ENCODE assay signal across 26 cellular contexts in genomic region chr10:829241-829640, GRCh38.
A peak's percentile ranks its signal among the peaks of the same experiment; 100 is the strongest.
DNase-seq lines count a peak whose midpoint lies in the region; ATAC-seq, FAIRE-seq and TF ChIP-seq lines count a peak whose summit lies in the region.
"Had no signal": no experiment of that assay in that cellular context is flagged by ENCODE, and none has a peak within 500 bp of the region (broad histone marks: within the 10 kb centered on the region; RNA-seq: fewer than 3 reads in every experiment).

No MANE protein-coding gene starts in this region.

- H3K23me2 ChIP-seq in H1 (ENCODE audit: low read depth, low read length) = no peaks in the 10 kb centered on the region

- WGBS in H1 (ENCODE audit: extremely low coverage in 1 of 2, insufficient coverage in 1 of 2, insufficient read length in 1 of 2, insufficient replicate concordance in 2 of 2, low coverage in 1 of 2, low lambda C conversion rate in 2 of 2, missing lambda C conversion rate in 1 of 2), 2 experiments = 93% methylated on average over 10 of the region's 10 CpGs; no CpG with 5 or more reads in 1 of the 2 experiments
- 94 to 96% (median 96%) methylated on average over 10 of the region's 10 CpGs for WGBS in ovary, 3 donors

- H3K4me3 ChIP-seq in H1 (ENCODE audit: extremely low read depth in 1 of 4, insufficient read depth in 2 of 4, low read depth in 3 of 4, low read length in 4 of 4) = no peak overlapping the region
- no peak overlapping the region for H3K4me3 ChIP-seq in ovary
- H3K4me3 ChIP-seq: A549; BLaER1 treated with 17β-estradiol and CSF1 and Interleukin-3, amounts not matched to agents 10 nM and 100 nM; GM23248 had no signal

- POLR2A ChIA-PET in H1 (lab: Charles Lee; ENCODE audit: partially characterized antibody) = interaction anchor here (1.7 kb wide), 1 partner anchor 11 kb away, joined by 3 read pairs; no protein-coding TSS in a partner anchor

- H3K79me2 ChIP-seq in H1 (ENCODE audit: control insufficient read depth in 1 of 2, insufficient read depth in 2 of 2, low read length in 2 of 2) = peaks cover 0 to 6% of the 10 kb centered on the region in 2 experiments; a peak in 2 of 4 replicates

- no peaks in the 10 kb centered on the region for H3K27me3 ChIP-seq in H1 (replicated peaks in 1 of 4; ENCODE audit: control insufficient read depth in 3 of 4, extremely low read depth in 1 of 4, insufficient read depth in 3 of 4, low read length in 3 of 4)
- no peaks in the 10 kb centered on the region for H3K27me3 ChIP-seq in ovary
- H3K27me3 ChIP-seq: BE2C; BLaER1 treated with 17β-estradiol and CSF1 and Interleukin-3, amounts not matched to agents 10 nM and 100 nM had no signal

- no peak overlapping the region for H2BK12ac ChIP-seq in H1 (ENCODE audit: low read depth, low read length)

- CTCF ChIA-PET in H1 (lab: Charles Lee; ENCODE audit: partially characterized antibody) = interaction anchor here (3.8 kb wide), 1 partner anchor 13 kb away, joined by 22 read pairs; no protein-coding TSS in a partner anchor

- FAIRE-seq in H1 (lab: Jason Lieb, UNC) = no peak
- FAIRE-seq: A549, D721Med, GM12891, GM18507 had no signal

- H3K9me3 ChIP-seq in H1 (ENCODE audit: insufficient read depth in 2 of 2, low read depth in 1 of 2, low read length in 1 of 2) (no peaks in the 10 kb centered on the region), ovary (no peaks in the 10 kb centered on the region)
- H3K9me3 ChIP-seq: A549, BE2C had no signal

- no peak for TF ChIP-seq RAD21 in H1 (IDR thresholded peaks at IDR 0.05 in 1 of 2, conservative IDR thresholded peaks at IDR 0.05 in 1 of 2; ENCODE audit: low read depth in 2 of 2, low read length in 2 of 2)

- H3K36me3 ChIP-seq in H1 (ENCODE audit: control insufficient read depth in 2 of 4, insufficient read depth in 4 of 4, low read length in 3 of 4) (peaks cover 9 to 44% (median 32%) of the 10 kb centered on the region in 4 experiments; a peak in 7 of 8 replicates), ovary (no peaks in the 10 kb centered on the region)

- H3K23ac ChIP-seq in H1 (ENCODE audit: insufficient read length) = no peak overlapping the region

- no peak overlapping the region for H3K9ac ChIP-seq in H1 (replicated peaks in 1 of 4; ENCODE audit: extremely low read depth in 1 of 4, low read depth in 3 of 4, low read length in 3 of 4)
- H3K9ac ChIP-seq: BLaER1 treated with 17β-estradiol and CSF1 and Interleukin-3, amounts not matched to agents 10 nM and 100 nM; GM23248 had no signal

- peaks cover 3 to 8% of the 10 kb centered on the region in 2 experiments for H4K20me1 ChIP-seq in H1 (replicated peaks in 1 of 2; ENCODE audit: control insufficient read depth in 1 of 2, insufficient read depth in 2 of 2, low read length in 2 of 2)

- DNase-seq in activated naive CD4-positive, alpha-beta T cell treated with anti-CD3 and anti-CD28 coated beads, Interleukin-2, amount 50 U/mL, for 72 hours (ENCODE audit: low spot score in 2 of 2) = no peak
- no peak for DNase-seq in activated naive CD4-positive, alpha-beta T cell treated with anti-CD3 and anti-CD28 coated beads, Interleukin-2, amount 50 U/mL, for 16 hours
- DNase-seq in H1 (ENCODE audit: low read depth in 1 of 2, low spot score in 2 of 2) = no peak
- no peak for DNase-seq in memory B cell (ENCODE audit: low spot score in 2 of 2)
- no peak for DNase-seq in ovary
- DNase-seq: 8988T; ACHN; AML-193; BE2C; CD4-positive, alpha-beta T cell; CD8-positive, alpha-beta memory T cell; DMS 273 treated with DMSO at 0.1 percent for 48 hours; DMS53; DMS79 treated with DMSO at 0.1 percent for 48 hours; GF-D8; GM23248; H9 had no signal

- H3K4me1 Mint-ChIP-seq in memory B cell = peaks cover 6% of the 10 kb centered on the region
- H3K4me1 Mint-ChIP-seq: CD14-positive monocyte had no signal

- peaks cover 3% of the 10 kb centered on the region; the same call in 1 of the 2 replicates for H3K79me1 ChIP-seq in H1 (ENCODE audit: low read depth, low read length)

- H2BK15ac ChIP-seq in H1 (ENCODE audit: low read length) = no peak overlapping the region

- H3K27ac Mint-ChIP-seq in activated naive CD4-positive, alpha-beta T cell treated with anti-CD3 and anti-CD28 coated beads, Interleukin-2, amount 50 U/mL, for 72 hours = peak overlapping the region; percentile 1 to 74
- H3K27ac Mint-ChIP-seq in memory B cell = peak overlapping the region; percentile 18
- H3K27ac Mint-ChIP-seq: CD4-positive, alpha-beta T cell; H9 had no signal

- peaks cover 19 to 26% of the 10 kb centered on the region in 2 donors for H3K36me3 Mint-ChIP-seq in activated naive CD4-positive, alpha-beta T cell treated with anti-CD3 and anti-CD28 coated beads, Interleukin-2, amount 50 U/mL, for 72 hours
- peaks cover 49% of the 10 kb centered on the region for H3K36me3 Mint-ChIP-seq in memory B cell

- TF ChIP-seq POLR2A in H1 (IDR thresholded peaks at IDR 0.05; ENCODE audit: control extremely low read depth in 1 of 2, low read depth in 2 of 2, low read length in 2 of 2) (no peak), ovary (IDR thresholded peaks at IDR 0.05) (no peak)

- no peak overlapping the region for H2BK20ac ChIP-seq in H1 (ENCODE audit: low read length)

- intact Hi-C loops in ovary (cut with DNase I) = no loop called here

- H3K56ac ChIP-seq in H1 (replicated peaks; ENCODE audit: insufficient read length, low read depth, low read length) = no peak overlapping the region

- peak overlapping the region; percentile 62; the same call in 1 of the 2 replicates for H4K8ac ChIP-seq in H1 (ENCODE audit: extremely low read depth, insufficient read depth, low read length)

- H4K91ac ChIP-seq in H1 (replicated peaks; ENCODE audit: insufficient read length, low read length) = no peak overlapping the region

- H3K4me1 ChIP-seq in H1 (replicated peaks in 1 of 4; ENCODE audit: control insufficient read depth in 3 of 4, insufficient read depth in 4 of 4, low read length in 3 of 4) = no peaks in the 10 kb centered on the region
- no peaks in the 10 kb centered on the region for H3K4me1 ChIP-seq in ovary (ENCODE audit: insufficient read depth)
- H3K4me1 ChIP-seq: A549, BE2C had no signal

- H3K9me3 Mint-ChIP-seq in activated naive CD4-positive, alpha-beta T cell treated with anti-CD3 and anti-CD28 coated beads, Interleukin-2, amount 50 U/mL, for 72 hours = no peaks in the 10 kb centered on the region
- no peaks in the 10 kb centered on the region for H3K9me3 Mint-ChIP-seq in memory B cell
- H3K9me3 Mint-ChIP-seq: CD14-positive monocyte; CD4-positive, alpha-beta T cell; CD8-positive, alpha-beta memory T cell; H9 had no signal

- H3K4me2 ChIP-seq in H1 (ENCODE audit: insufficient read depth in 1 of 2, low read depth in 2 of 2, low read length in 2 of 2) = no peak overlapping the region
- H3K4me2 ChIP-seq: A549; BLaER1 treated with 17β-estradiol and CSF1 and Interleukin-3, amounts not matched to agents 10 nM and 100 nM had no signal

- H2BK5ac ChIP-seq in H1 (ENCODE audit: low read depth, low read length) = no peak overlapping the region

- no peaks in the 10 kb centered on the region for H3K27me3 Mint-ChIP-seq in memory B cell
- H3K27me3 Mint-ChIP-seq: CD4-positive, alpha-beta T cell; CD8-positive, alpha-beta memory T cell had no signal

- no peak overlapping the region for H4K5ac ChIP-seq in H1 (ENCODE audit: insufficient read length, low read depth, low read length)

- no peak overlapping the region for H3K4me3 Mint-ChIP-seq in memory B cell
- H3K4me3 Mint-ChIP-seq: CD14-positive monocyte; CD4-positive, alpha-beta T cell; CD8-positive, alpha-beta memory T cell; H9 had no signal

- no peak for ATAC-seq in activated naive CD4-positive, alpha-beta T cell treated with anti-CD3 and anti-CD28 coated beads, Interleukin-2, amount 50 U/mL, for 72 hours
- ATAC-seq in memory B cell (ENCODE audit: low read depth) = no peak
- no peak for ATAC-seq in HG03175 (IDR thresholded peaks at IDR 0.05; ENCODE audit: unreplicated experiment)
- ATAC-seq in HG03095 (IDR thresholded peaks at IDR 0.05; ENCODE audit: unreplicated experiment) = no peak
- ATAC-seq: A549, HCT116 had no signal

- TF ChIP-seq EP300 in H1 (IDR thresholded peaks at IDR 0.05; ENCODE audit: borderline replicate concordance in 1 of 2, low read depth in 2 of 2, low read length in 2 of 2) = no peak
- TF ChIP-seq EP300 in ovary (IDR thresholded peaks at IDR 0.05) = no peak

- H2AK5ac ChIP-seq in H1 (ENCODE audit: low read depth, low read length) = no peak overlapping the region

- no peak overlapping the region for H3K4ac ChIP-seq in H1 (replicated peaks; ENCODE audit: insufficient read length, low read depth, low read length)

- TF ChIP-seq CTCF in H1 (IDR thresholded peaks at IDR 0.05; ENCODE audit: control extremely low read depth in 1 of 3, insufficient read depth in 1 of 3, low read depth in 1 of 3, low read length in 3 of 3) (no peak), ovary (IDR thresholded peaks at IDR 0.05) (no peak)

- no peak overlapping the region for H3K18ac ChIP-seq in H1 (ENCODE audit: extremely low read depth, low read length)

- H3K27ac ChIP-seq in H1 (ENCODE audit: low read depth, low read length) = no peak overlapping the region
- H3K27ac ChIP-seq in ovary = no peak overlapping the region
- H3K27ac ChIP-seq: A549; BLaER1 treated with 17β-estradiol and CSF1 and Interleukin-3, amounts not matched to agents 10 nM and 100 nM; GM23248 had no signal

- no peak overlapping the region for H2AFZ ChIP-seq in H1 (ENCODE audit: low read length)
- H2AFZ ChIP-seq: GM23248 had no signal

- no peak overlapping the region for H3K14ac ChIP-seq in H1 (ENCODE audit: insufficient read length)

- no peak overlapping the region for H2BK120ac ChIP-seq in H1 (replicated peaks; ENCODE audit: low read depth, low read length)

TF ChIP-seq in H1, 55 proteins besides CTCF, POLR2A, EP300 and RAD21 (continues in another document):
- no peak for TF ChIP-seq ASH2L (IDR thresholded peaks at IDR 0.05; ENCODE audit: low read length)
- TF ChIP-seq CEBPB (IDR thresholded peaks at IDR 0.05; ENCODE audit: low read depth, low read length) = no peak
- no peak for TF ChIP-seq RFX5 (IDR thresholded peaks at IDR 0.05; ENCODE audit: borderline replicate concordance, low read depth, low read length)
- TF ChIP-seq NRF1 (IDR thresholded peaks at IDR 0.05; ENCODE audit: low read depth, low read length) = no peak
- TF ChIP-seq JUN (IDR thresholded peaks at IDR 0.05; ENCODE audit: low read depth, low read length) = no peak
- TF ChIP-seq E2F6 (IDR thresholded peaks at IDR 0.05) = no peak
- TF ChIP-seq POU5F1 (IDR thresholded peaks at IDR 0.05; ENCODE audit: low read depth, low read length) = no peak
- no peak for TF ChIP-seq CBX5 (IDR thresholded peaks at IDR 0.05; ENCODE audit: low read depth, low read length)
- no peak for TF ChIP-seq RXRA (IDR thresholded peaks at IDR 0.05; ENCODE audit: insufficient read depth, low read depth, low read length)
- TF ChIP-seq HDAC6 (IDR thresholded peaks at IDR 0.05; ENCODE audit: low read depth, low read length) = no peak
- no peak for TF ChIP-seq SIN3A (conservative IDR thresholded peaks at IDR 0.05 in 1 of 2, IDR thresholded peaks at IDR 0.05 in 1 of 2; ENCODE audit: low read depth in 1 of 2, low read length in 2 of 2)
